ENCODE assay signal across 27 cellular contexts in the genomic region with DNA sequence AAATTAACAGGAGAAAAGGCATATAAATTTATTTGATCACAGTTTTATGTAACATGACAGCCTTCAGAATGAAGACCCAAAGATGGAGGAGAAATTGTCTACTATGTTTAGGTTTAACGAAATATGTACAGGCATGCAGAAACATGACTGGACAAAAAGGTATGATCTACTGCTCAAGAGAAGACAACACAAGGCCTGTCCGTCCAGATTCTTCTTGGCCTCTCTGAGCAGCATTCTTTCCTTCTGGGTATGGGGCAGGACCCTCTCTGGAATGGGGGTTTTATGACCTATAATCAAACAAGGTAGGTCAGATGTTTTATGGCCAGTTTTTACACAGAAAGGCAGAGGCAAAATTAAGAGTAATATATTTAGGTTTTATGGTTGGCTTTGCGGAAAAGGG.
"Had no signal": no experiment of that assay in that cellular context is flagged by ENCODE, and none has a peak within 500 bp of the region (broad histone marks: within the 10 kb centered on the region; RNA-seq: fewer than 3 reads in every experiment).

No MANE protein-coding gene starts in this region.

- H3K27ac ChIP-seq: adrenal gland, brain microvascular endothelial cell, esophagus muscularis mucosa, foreskin keratinocyte, heart right ventricle, SK-N-MC, spleen, suprapubic skin, tibial artery had no signal

- H3K9me3 ChIP-seq: adrenal gland, esophagus muscularis mucosa, heart right ventricle, spleen, suprapubic skin, tibial artery had no signal

- ATAC-seq: effector memory CD8-positive, alpha-beta T cell; foreskin keratinocyte; heart right ventricle; left ventricle myocardium superior; naive thymus-derived CD8-positive, alpha-beta T cell; right cardiac atrium had no signal

- H3K27me3 Mint-ChIP-seq: activated CD4-positive, alpha-beta memory T cell treated with anti-CD3 and anti-CD28 coated beads for 36 hours; activated CD4-positive, alpha-beta T cell treated with anti-CD3 and anti-CD28 coated beads, Interleukin-2, amount 10 ng/mL, durations not matched to agents 24 days and 14 days; activated naive CD8-positive, alpha-beta T cell treated with anti-CD3 and anti-CD28 coated beads for 36 hours; effector memory CD8-positive, alpha-beta T cell; naive thymus-derived CD8-positive, alpha-beta T cell had no signal

- DNase-seq: activated CD4-positive, alpha-beta memory T cell treated with anti-CD3 and anti-CD28 coated beads for 36 hours; activated CD4-positive, alpha-beta T cell treated with anti-CD3 and anti-CD28 coated beads, Interleukin-2, amount 10 ng/mL, durations not matched to agents 24 days and 14 days; activated CD4-positive, CD25-positive, alpha-beta regulatory T cell treated with anti-CD3 and anti-CD28 coated beads, Interleukin-2, amount 50 U/mL, for 72 hours; activated CD8-positive, alpha-beta memory T cell treated with anti-CD3 and anti-CD28 coated beads, Interleukin-2, amount 50 U/mL, for 4 hours; activated effector memory CD4-positive, alpha-beta T cell treated with anti-CD3 and anti-CD28 coated beads, Interleukin-2, amount 50 U/mL, for 16 hours; activated naive CD4-positive, alpha-beta T cell treated with anti-CD3 and anti-CD28 coated beads for 36 hours; activated naive CD8-positive, alpha-beta T cell treated with anti-CD3 and anti-CD28 coated beads for 36 hours; adrenal gland; aorta; brain microvascular endothelial cell; caudate nucleus; cortex of kidney; effector memory CD8-positive, alpha-beta T cell; heart right ventricle; left ventricle myocardium superior; naive thymus-derived CD8-positive, alpha-beta T cell; posterior cingulate gyrus; right cardiac atrium; spleen; stimulated activated naive CD4-positive, alpha-beta T cell; T1000; tibial artery had no signal

- H3K4me3 Mint-ChIP-seq: activated CD4-positive, alpha-beta memory T cell treated with anti-CD3 and anti-CD28 coated beads for 36 hours; activated CD4-positive, alpha-beta T cell treated with anti-CD3 and anti-CD28 coated beads, Interleukin-2, amount 10 ng/mL, durations not matched to agents 24 days and 14 days; activated naive CD4-positive, alpha-beta T cell treated with anti-CD3 and anti-CD28 coated beads for 36 hours; activated naive CD8-positive, alpha-beta T cell treated with anti-CD3 and anti-CD28 coated beads for 36 hours; effector memory CD8-positive, alpha-beta T cell; naive thymus-derived CD8-positive, alpha-beta T cell; T-helper 1 cell treated with Interleukin-12 subunit alpha and Interleukin-12 subunit beta and Interleukin-4 antibody, amounts not matched to agents 30 μg/mL and 1 μg/mL, for 36 hours had no signal

- H3K9me3 Mint-ChIP-seq: activated CD4-positive, alpha-beta memory T cell treated with anti-CD3 and anti-CD28 coated beads for 36 hours; activated CD4-positive, alpha-beta T cell treated with anti-CD3 and anti-CD28 coated beads, Interleukin-2, amount 10 ng/mL, durations not matched to agents 24 days and 14 days; activated naive CD4-positive, alpha-beta T cell treated with anti-CD3 and anti-CD28 coated beads for 36 hours; activated naive CD8-positive, alpha-beta T cell treated with anti-CD3 and anti-CD28 coated beads for 36 hours; effector memory CD8-positive, alpha-beta T cell; naive thymus-derived CD8-positive, alpha-beta T cell; T-helper 1 cell treated with Interleukin-12 subunit alpha and Interleukin-12 subunit beta and Interleukin-4 antibody, amounts not matched to agents 30 μg/mL and 1 μg/mL, for 36 hours had no signal

- H3K27me3 ChIP-seq: adrenal gland, brain microvascular endothelial cell, esophagus muscularis mucosa, foreskin keratinocyte, heart right ventricle, spleen, suprapubic skin, tibial artery had no signal

- H3K4me1 ChIP-seq: adrenal gland, esophagus muscularis mucosa, foreskin keratinocyte, heart right ventricle, spleen, suprapubic skin, tibial artery had no signal

- H3K27ac Mint-ChIP-seq: activated CD4-positive, alpha-beta memory T cell treated with anti-CD3 and anti-CD28 coated beads for 36 hours; activated CD4-positive, alpha-beta T cell treated with anti-CD3 and anti-CD28 coated beads, Interleukin-2, amount 10 ng/mL, durations not matched to agents 24 days and 14 days; activated naive CD4-positive, alpha-beta T cell treated with anti-CD3 and anti-CD28 coated beads for 36 hours; activated naive CD8-positive, alpha-beta T cell treated with anti-CD3 and anti-CD28 coated beads for 36 hours; effector memory CD8-positive, alpha-beta T cell; T-helper 1 cell treated with Interleukin-12 subunit alpha and Interleukin-12 subunit beta and Interleukin-4 antibody, amounts not matched to agents 30 μg/mL and 1 μg/mL, for 36 hours had no signal

- H3K4me3 ChIP-seq: adrenal gland, esophagus muscularis mucosa, heart right ventricle, SK-N-MC, spleen, suprapubic skin, tibial artery had no signal
